ENCODE assay signal across 23 cellular contexts in genomic region chr1:166869318-166870099, GRCh38. TPM values are rescaled to one million over a fixed set of nuclear protein-coding genes. Genes with fewer than 3 reads are reported as not detected.
DNase-seq lines count a peak whose midpoint lies in the region; ATAC-seq lines count a peak whose summit lies in the region.
"Had no signal": no experiment of that assay in that cellular context is flagged by ENCODE, and none has a peak within 500 bp of the region (broad histone marks: within the 10 kb centered on the region; RNA-seq: fewer than 3 reads in every experiment).

No MANE protein-coding gene starts in this region.

- peak overlapping the region; percentile 47 for H3K27ac Mint-ChIP-seq in activated naive CD8-positive, alpha-beta T cell treated with anti-CD3 and anti-CD28 coated beads for 36 hours
- H3K27ac Mint-ChIP-seq in activated naive CD8-positive, alpha-beta T cell treated with anti-CD3 and anti-CD28 coated beads, Interleukin-2, amount 50 U/mL, for 24 hours = no peak overlapping the region
- peak overlapping the region; percentile 51 for H3K27ac Mint-ChIP-seq in activated CD4-positive, alpha-beta memory T cell treated with anti-CD3 and anti-CD28 coated beads, Interleukin-2, amount 10 ng/mL, durations not matched to agents 7 days and 5 days
- H3K27ac Mint-ChIP-seq: activated B cell treated with CpG ODN at 0.5 μM for 24 hours, GM23338, IgD-negative memory B cell, type B pancreatic cell had no signal

- ATAC-seq in activated naive CD8-positive, alpha-beta T cell treated with anti-CD3 and anti-CD28 coated beads, Interleukin-2, amount 50 U/mL, for 24 hours = no peak
- peak; percentile 48 for ATAC-seq in HG02610 (IDR thresholded peaks at IDR 0.05; ENCODE audit: unreplicated experiment)
- no peak for ATAC-seq in GM21390 (IDR thresholded peaks at IDR 0.05; ENCODE audit: unreplicated experiment)
- ATAC-seq: GM23338, lower lobe of right lung, Panc1 had no signal

- no peaks in the 10 kb centered on the region for H3K27me3 Mint-ChIP-seq in activated naive CD8-positive, alpha-beta T cell treated with anti-CD3 and anti-CD28 coated beads for 36 hours
- no peaks in the 10 kb centered on the region for H3K27me3 Mint-ChIP-seq in activated naive CD8-positive, alpha-beta T cell treated with anti-CD3 and anti-CD28 coated beads, Interleukin-2, amount 50 U/mL, for 24 hours
- no peaks in the 10 kb centered on the region for H3K27me3 Mint-ChIP-seq in activated CD4-positive, alpha-beta memory T cell treated with anti-CD3 and anti-CD28 coated beads, Interleukin-2, amount 10 ng/mL, durations not matched to agents 7 days and 5 days
- H3K27me3 Mint-ChIP-seq: activated B cell treated with CpG ODN at 0.5 μM for 24 hours; dendritic cell treated with granulocyte-macrophage colony-stimulating factor and Interleukin-4, amounts not matched to agents 40 ng/mL and 50 ng/mL, for 4 days; IgD-negative memory B cell; type B pancreatic cell had no signal

- H3K36me3 Mint-ChIP-seq in activated naive CD8-positive, alpha-beta T cell treated with anti-CD3 and anti-CD28 coated beads for 36 hours = peaks cover 14% of the 10 kb centered on the region
- H3K36me3 Mint-ChIP-seq in activated naive CD8-positive, alpha-beta T cell treated with anti-CD3 and anti-CD28 coated beads, Interleukin-2, amount 50 U/mL, for 24 hours (ENCODE audit: low read depth) = peaks cover 23% of the 10 kb centered on the region
- peaks cover 35% of the 10 kb centered on the region for H3K36me3 Mint-ChIP-seq in activated CD4-positive, alpha-beta memory T cell treated with anti-CD3 and anti-CD28 coated beads, Interleukin-2, amount 10 ng/mL, durations not matched to agents 7 days and 5 days (ENCODE audit: low read depth)

- CTCF ChIA-PET in activated CD4-positive, alpha-beta memory T cell treated with anti-CD3 and anti-CD28 coated beads, Interleukin-2, amount 10 ng/mL, durations not matched to agents 7 days and 5 days (lab: Charles Lee) = interaction anchor here (0.6 to 1.6 kb wide), 3 partner anchors 10 to 189 kb away, joined by 3 to 8 read pairs (median 4); no protein-coding TSS in a partner anchor

- H3K4me1 Mint-ChIP-seq in activated naive CD8-positive, alpha-beta T cell treated with anti-CD3 and anti-CD28 coated beads for 36 hours = peaks cover 40% of the 10 kb centered on the region
- peaks cover 45% of the 10 kb centered on the region for H3K4me1 Mint-ChIP-seq in activated naive CD8-positive, alpha-beta T cell treated with anti-CD3 and anti-CD28 coated beads, Interleukin-2, amount 50 U/mL, for 24 hours
- peaks cover 50% of the 10 kb centered on the region for H3K4me1 Mint-ChIP-seq in activated CD4-positive, alpha-beta memory T cell treated with anti-CD3 and anti-CD28 coated beads, Interleukin-2, amount 10 ng/mL, durations not matched to agents 7 days and 5 days

- H3K9me3 Mint-ChIP-seq in activated naive CD8-positive, alpha-beta T cell treated with anti-CD3 and anti-CD28 coated beads for 36 hours = no peaks in the 10 kb centered on the region
- no peaks in the 10 kb centered on the region for H3K9me3 Mint-ChIP-seq in activated naive CD8-positive, alpha-beta T cell treated with anti-CD3 and anti-CD28 coated beads, Interleukin-2, amount 50 U/mL, for 24 hours
- H3K9me3 Mint-ChIP-seq in activated CD4-positive, alpha-beta memory T cell treated with anti-CD3 and anti-CD28 coated beads, Interleukin-2, amount 10 ng/mL, durations not matched to agents 7 days and 5 days = no peaks in the 10 kb centered on the region
- H3K9me3 Mint-ChIP-seq: activated B cell treated with CpG ODN at 0.5 μM for 24 hours; dendritic cell treated with granulocyte-macrophage colony-stimulating factor and Interleukin-4, amounts not matched to agents 40 ng/mL and 50 ng/mL, for 4 days; GM23338; IgD-negative memory B cell; immature natural killer cell; type B pancreatic cell had no signal

- POLR2A ChIA-PET in activated CD4-positive, alpha-beta memory T cell treated with anti-CD3 and anti-CD28 coated beads, Interleukin-2, amount 10 ng/mL, durations not matched to agents 7 days and 5 days (lab: Charles Lee) = interaction anchor here (0.6 to 1.3 kb wide), 3 partner anchors 14 to 30 kb away, joined by 3 to 6 read pairs (median 4); partner anchors contain the start of gene POGK

- no peak for DNase-seq in activated naive CD8-positive, alpha-beta T cell treated with anti-CD3 and anti-CD28 coated beads for 36 hours
- no peak for DNase-seq in activated naive CD8-positive, alpha-beta T cell treated with anti-CD3 and anti-CD28 coated beads, Interleukin-2, amount 50 U/mL, for 24 hours
- DNase-seq in activated CD4-positive, alpha-beta memory T cell treated with anti-CD3 and anti-CD28 coated beads, Interleukin-2, amount 10 ng/mL, durations not matched to agents 7 days and 5 days = no peak
- DNase-seq in renal cortical epithelial cell (ENCODE audit: low read depth) = peak; percentile 4
- no peak for DNase-seq in SHP77 treated with DMSO at 0.1 percent for 48 hours (lab: John Stamatoyannopoulos, UW)
- no peak for DNase-seq in NCI-H2196 treated with DMSO at 0.1 percent for 48 hours (lab: John Stamatoyannopoulos, UW; ENCODE audit: unreplicated experiment)
- DNase-seq: activated B cell treated with CpG ODN at 0.5 μM for 24 hours; activated CD8-positive, alpha-beta memory T cell treated with anti-CD3 and anti-CD28 coated beads, Interleukin-2, amount 50 U/mL, for 48 hours; DMS79 treated with DMSO at 0.1 percent for 48 hours; immature natural killer cell; lower lobe of right lung; NCI-H1694 treated with DMSO at 0.1 percent for 48 hours; NCI-H226; nucleus accumbens; stimulated activated naive CD4-positive, alpha-beta T cell; T-helper 9 cell had no signal

- no peak overlapping the region for H3K4me3 Mint-ChIP-seq in activated naive CD8-positive, alpha-beta T cell treated with anti-CD3 and anti-CD28 coated beads for 36 hours
- no peak overlapping the region for H3K4me3 Mint-ChIP-seq in activated naive CD8-positive, alpha-beta T cell treated with anti-CD3 and anti-CD28 coated beads, Interleukin-2, amount 50 U/mL, for 24 hours
- H3K4me3 Mint-ChIP-seq in activated CD4-positive, alpha-beta memory T cell treated with anti-CD3 and anti-CD28 coated beads, Interleukin-2, amount 10 ng/mL, durations not matched to agents 7 days and 5 days = no peak overlapping the region
- H3K4me3 Mint-ChIP-seq: activated B cell treated with CpG ODN at 0.5 μM for 24 hours; dendritic cell treated with granulocyte-macrophage colony-stimulating factor and Interleukin-4, amounts not matched to agents 40 ng/mL and 50 ng/mL, for 4 days; GM23338; IgD-negative memory B cell; immature natural killer cell; type B pancreatic cell had no signal

RNA-seq across cellular contexts. Expression of gene TADA1, which starts 6.6 kb away (rescaled TPM):
- total RNA-seq in activated naive CD8-positive, alpha-beta T cell treated with anti-CD3 and anti-CD28 coated beads for 36 hours = 10 to 100 TPM; 19.2 to 21.4 TPM
- 10 to 100 TPM; 17.0 to 17.9 TPM for total RNA-seq in activated CD4-positive, alpha-beta memory T cell treated with anti-CD3 and anti-CD28 coated beads, Interleukin-2, amount 10 ng/mL, durations not matched to agents 7 days and 5 days
- total RNA-seq in renal cortical epithelial cell = 21.1 and 22.9 TPM in 2 replicates

RNA-seq across cellular contexts. Expression of gene POGK, which starts 30.2 kb away (rescaled TPM):
- total RNA-seq in activated naive CD8-positive, alpha-beta T cell treated with anti-CD3 and anti-CD28 coated beads for 36 hours = 10 to 100 TPM; 52.3 to 53.3 TPM
- 10 to 100 TPM; 34.4 to 36.5 TPM for total RNA-seq in activated CD4-positive, alpha-beta memory T cell treated with anti-CD3 and anti-CD28 coated beads, Interleukin-2, amount 10 ng/mL, durations not matched to agents 7 days and 5 days
- total RNA-seq in renal cortical epithelial cell = 33.2 and 33.9 TPM in 2 replicates
